Comparison of ENCODE assay signal across 13 cellular contexts in the genomic region with DNA sequence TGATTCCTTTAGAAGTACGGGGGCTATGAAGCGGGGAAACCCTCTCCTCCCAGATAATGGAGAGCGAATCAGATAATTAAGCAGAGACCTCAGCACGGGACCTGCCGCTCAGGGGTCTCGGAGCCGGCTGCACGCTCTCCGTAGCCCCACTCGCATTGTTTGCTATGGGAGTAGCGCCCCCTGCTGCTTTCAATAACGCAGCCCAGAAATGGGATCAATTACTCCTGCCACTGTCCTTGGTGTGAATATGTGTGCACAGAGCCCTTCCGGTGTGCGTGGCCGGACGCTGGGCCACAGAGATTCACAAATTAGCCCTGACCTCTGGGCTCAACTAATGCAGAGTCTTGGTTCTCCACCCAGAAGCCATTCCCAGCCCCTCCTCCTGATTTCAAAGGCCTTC.
DNase-seq lines count a peak whose midpoint lies in the region; ATAC-seq and TF ChIP-seq lines count a peak whose summit lies in the region.
"Had no signal": no experiment of that assay in that cellular context is flagged by ENCODE, and none has a peak within 500 bp of the region (broad histone marks: within the 10 kb centered on the region; RNA-seq: fewer than 3 reads in every experiment).

No MANE protein-coding gene starts in this region.

- H2AFZ ChIP-seq in GM23338, result no peak overlapping the region

- H3K9me2 ChIP-seq in GM23338 (ENCODE audit: insufficient read depth), result no peaks in the 10 kb centered on the region

- no peaks in the 10 kb centered on the region for H4K20me1 ChIP-seq in GM23338 (replicated peaks; ENCODE audit: insufficient read depth)

- H3K4me3 Mint-ChIP-seq in GM23338, result no peak overlapping the region
- H3K4me3 Mint-ChIP-seq in activated T-cell treated with anti-CD3 and anti-CD28 coated beads, Interleukin-2, amount 50 U/mL, for 24 hours, result no peak overlapping the region
- H3K4me3 Mint-ChIP-seq: T-helper 2 cell treated with Interferon-gamma antibody and Interleukin-4, amounts not matched to agents 5 μg/mL and 100 μg/mL, for 36 hours had no signal

- DNase-seq in BE2C (peak; percentile 16), GM23338 (ENCODE audit: low spot score) (peak; percentile 2), RWPE2 (ENCODE audit: low spot score) (no peak), lower lobe of right lung (no peak), ascending aorta (ENCODE audit: low spot score in 2 of 2) (no peak)
- DNase-seq in activated T-cell treated with anti-CD3 and anti-CD28 coated beads, Interleukin-2, amount 50 U/mL, for 24 hours, result no peak
- DNase-seq: Caco-2, IMR-90, NCI-H2227 treated with DMSO at 0.1 percent for 48 hours had no signal

- ATAC-seq in GM23338, result no peak
- ATAC-seq in RWPE2 (ENCODE audit: low read depth), result no peak
- no peak for ATAC-seq in lower lobe of right lung
- ATAC-seq in HG03378 (IDR thresholded peaks at IDR 0.05; ENCODE audit: unreplicated experiment), result no peak
- no peak for ATAC-seq in HG02588 (IDR thresholded peaks at IDR 0.05; ENCODE audit: unreplicated experiment)
- ATAC-seq: sciatic nerve had no signal

- intact Hi-C loops in lower lobe of right lung (cut with DNase I), result no loop called here
- intact Hi-C loops in ascending aorta (cut with DNase I), result no loop called here

- H3K36me3 ChIP-seq in BE2C, result no peaks in the 10 kb centered on the region
- no peaks in the 10 kb centered on the region for H3K36me3 ChIP-seq in GM23338 (ENCODE audit: insufficient read depth)
- H3K36me3 ChIP-seq in RWPE2 (ENCODE audit: low read depth), result no peaks in the 10 kb centered on the region
- no peaks in the 10 kb centered on the region for H3K36me3 ChIP-seq in lower lobe of right lung
- no peaks in the 10 kb centered on the region for H3K36me3 ChIP-seq in ascending aorta

- H3K36me3 Mint-ChIP-seq in GM23338 (ENCODE audit: low read depth), result peaks cover 29% of the 10 kb centered on the region
- H3K36me3 Mint-ChIP-seq in activated T-cell treated with anti-CD3 and anti-CD28 coated beads, Interleukin-2, amount 50 U/mL, for 24 hours (ENCODE audit: low read depth), result no peaks in the 10 kb centered on the region

- no peaks in the 10 kb centered on the region for H3F3A ChIP-seq in GM23338 (replicated peaks; ENCODE audit: low read depth)

- H3K27ac Mint-ChIP-seq in GM23338, result no peak overlapping the region
- H3K27ac Mint-ChIP-seq in activated T-cell treated with anti-CD3 and anti-CD28 coated beads, Interleukin-2, amount 50 U/mL, for 24 hours, result no peak overlapping the region
- H3K27ac Mint-ChIP-seq: T-helper 2 cell treated with Interferon-gamma antibody and Interleukin-4, amounts not matched to agents 5 μg/mL and 100 μg/mL, for 36 hours had no signal

- TF ChIP-seq CTCF in BE2C (IDR thresholded peaks at IDR 0.05; ENCODE audit: low read depth, low read length) (peak; percentile 27), GM23338 (conservative IDR thresholded peaks at IDR 0.05; ENCODE audit: low read depth in 2 of 2) (peak; percentile 16 to 35; a peak in 2 of 4 replicates), RWPE2 (IDR thresholded peaks at IDR 0.05; ENCODE audit: poor library complexity, severe bottlenecking) (peak; percentile 19), lower lobe of right lung (IDR thresholded peaks at IDR 0.05) (peak; percentile 15), ascending aorta (IDR thresholded peaks at IDR 0.05) (peak in 1 of 3 experiments; percentile 20)

- H3K9me3 ChIP-seq in BE2C (no peaks in the 10 kb centered on the region; the same call in 1 of the 2 replicates), RWPE2 (ENCODE audit: severe bottlenecking) (peaks cover 2% of the 10 kb centered on the region), lower lobe of right lung (no peaks in the 10 kb centered on the region), ascending aorta (no peaks in the 10 kb centered on the region)
- H3K9me3 ChIP-seq: Caco-2 had no signal

- no peak overlapping the region for H3K4me3 ChIP-seq in BE2C (ENCODE audit: low read depth, low read length)
- H3K4me3 ChIP-seq in GM23338, result no peak overlapping the region
- no peak overlapping the region for H3K4me3 ChIP-seq in RWPE2 (ENCODE audit: severe bottlenecking)
- H3K4me3 ChIP-seq in lower lobe of right lung, result no peak overlapping the region
- H3K4me3 ChIP-seq in ascending aorta, result peak overlapping the region in 1 of 2 donors; percentile 16

- H3K27me3 ChIP-seq in BE2C, result no peaks in the 10 kb centered on the region
- H3K27me3 ChIP-seq in GM23338 (ENCODE audit: insufficient read depth), result no peaks in the 10 kb centered on the region
- H3K27me3 ChIP-seq in RWPE2 (ENCODE audit: insufficient read depth, poor library complexity, severe bottlenecking), result no peaks in the 10 kb centered on the region
- no peaks in the 10 kb centered on the region for H3K27me3 ChIP-seq in lower lobe of right lung (ENCODE audit: low read depth)
- H3K27me3 ChIP-seq in ascending aorta, result no peaks in the 10 kb centered on the region

- no peaks in the 10 kb centered on the region for H3K4me1 Mint-ChIP-seq in GM23338
- H3K4me1 Mint-ChIP-seq in activated T-cell treated with anti-CD3 and anti-CD28 coated beads, Interleukin-2, amount 50 U/mL, for 24 hours (ENCODE audit: low read depth), result no peaks in the 10 kb centered on the region

- H3K27ac ChIP-seq in GM23338 (ENCODE audit: low read depth) (no peak overlapping the region), RWPE2 (ENCODE audit: poor library complexity, severe bottlenecking) (no peak overlapping the region), lower lobe of right lung (no peak overlapping the region), ascending aorta (no peak overlapping the region)

- peaks cover 6% of the 10 kb centered on the region for H3K27me3 Mint-ChIP-seq in GM23338 (ENCODE audit: insufficient read depth, low read depth, poor library complexity)
- H3K27me3 Mint-ChIP-seq in activated T-cell treated with anti-CD3 and anti-CD28 coated beads, Interleukin-2, amount 50 U/mL, for 24 hours, result no peaks in the 10 kb centered on the region

- peaks cover 35% of the 10 kb centered on the region; the same call in 2 of the 3 replicates for H3K9me3 Mint-ChIP-seq in GM23338
- H3K9me3 Mint-ChIP-seq in activated T-cell treated with anti-CD3 and anti-CD28 coated beads, Interleukin-2, amount 50 U/mL, for 24 hours, result peaks cover 3% of the 10 kb centered on the region

- H3K4me1 ChIP-seq in BE2C, result no peaks in the 10 kb centered on the region
- H3K4me1 ChIP-seq in GM23338 (ENCODE audit: insufficient read depth), result no peaks in the 10 kb centered on the region
- H3K4me1 ChIP-seq in RWPE2 (ENCODE audit: insufficient read depth, poor library complexity, severe bottlenecking), result no peaks in the 10 kb centered on the region
- H3K4me1 ChIP-seq in lower lobe of right lung, result no peaks in the 10 kb centered on the region
- no peaks in the 10 kb centered on the region for H3K4me1 ChIP-seq in ascending aorta
- H3K4me1 ChIP-seq: Caco-2 had no signal

- no peaks in the 10 kb centered on the region for H3K79me2 ChIP-seq in GM23338 (replicated peaks; ENCODE audit: insufficient read depth)

- no peak overlapping the region for H3K4me2 ChIP-seq in GM23338

TF ChIP-seq in GM23338, 12 proteins besides CTCF, POLR2A, EP300 and RAD21 (continues in another document):
- TF ChIP-seq ZNF114 (CRISPR knock-in tag; IDR thresholded peaks at IDR 0.05) (no peak), CREB1 (CRISPR knock-in tag; IDR thresholded peaks at IDR 0.05; ENCODE audit: low read depth) (no peak), ZNF331 (CRISPR knock-in tag; IDR thresholded peaks at IDR 0.05; ENCODE audit: low read depth) (no peak), POLR2AphosphoS5 (IDR thresholded peaks at IDR 0.05; ENCODE audit: low read depth) (no peak), JUNB (IDR thresholded peaks at IDR 0.05; ENCODE audit: unreplicated experiment) (no peak), STAT1 (IDR thresholded peaks at IDR 0.05; ENCODE audit: unreplicated experiment) (no peak)
- TF ChIP-seq, protein P1, sequence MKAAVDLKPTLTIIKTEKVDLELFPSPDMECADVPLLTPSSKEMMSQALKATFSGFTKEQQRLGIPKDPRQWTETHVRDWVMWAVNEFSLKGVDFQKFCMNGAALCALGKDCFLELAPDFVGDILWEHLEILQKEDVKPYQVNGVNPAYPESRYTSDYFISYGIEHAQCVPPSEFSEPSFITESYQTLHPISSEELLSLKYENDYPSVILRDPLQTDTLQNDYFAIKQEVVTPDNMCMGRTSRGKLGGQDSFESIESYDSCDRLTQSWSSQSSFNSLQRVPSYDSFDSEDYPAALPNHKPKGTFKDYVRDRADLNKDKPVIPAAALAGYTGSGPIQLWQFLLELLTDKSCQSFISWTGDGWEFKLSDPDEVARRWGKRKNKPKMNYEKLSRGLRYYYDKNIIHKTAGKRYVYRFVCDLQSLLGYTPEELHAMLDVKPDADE (IDR thresholded peaks at IDR 0.05), result no peak
- TF ChIP-seq, protein P2, sequence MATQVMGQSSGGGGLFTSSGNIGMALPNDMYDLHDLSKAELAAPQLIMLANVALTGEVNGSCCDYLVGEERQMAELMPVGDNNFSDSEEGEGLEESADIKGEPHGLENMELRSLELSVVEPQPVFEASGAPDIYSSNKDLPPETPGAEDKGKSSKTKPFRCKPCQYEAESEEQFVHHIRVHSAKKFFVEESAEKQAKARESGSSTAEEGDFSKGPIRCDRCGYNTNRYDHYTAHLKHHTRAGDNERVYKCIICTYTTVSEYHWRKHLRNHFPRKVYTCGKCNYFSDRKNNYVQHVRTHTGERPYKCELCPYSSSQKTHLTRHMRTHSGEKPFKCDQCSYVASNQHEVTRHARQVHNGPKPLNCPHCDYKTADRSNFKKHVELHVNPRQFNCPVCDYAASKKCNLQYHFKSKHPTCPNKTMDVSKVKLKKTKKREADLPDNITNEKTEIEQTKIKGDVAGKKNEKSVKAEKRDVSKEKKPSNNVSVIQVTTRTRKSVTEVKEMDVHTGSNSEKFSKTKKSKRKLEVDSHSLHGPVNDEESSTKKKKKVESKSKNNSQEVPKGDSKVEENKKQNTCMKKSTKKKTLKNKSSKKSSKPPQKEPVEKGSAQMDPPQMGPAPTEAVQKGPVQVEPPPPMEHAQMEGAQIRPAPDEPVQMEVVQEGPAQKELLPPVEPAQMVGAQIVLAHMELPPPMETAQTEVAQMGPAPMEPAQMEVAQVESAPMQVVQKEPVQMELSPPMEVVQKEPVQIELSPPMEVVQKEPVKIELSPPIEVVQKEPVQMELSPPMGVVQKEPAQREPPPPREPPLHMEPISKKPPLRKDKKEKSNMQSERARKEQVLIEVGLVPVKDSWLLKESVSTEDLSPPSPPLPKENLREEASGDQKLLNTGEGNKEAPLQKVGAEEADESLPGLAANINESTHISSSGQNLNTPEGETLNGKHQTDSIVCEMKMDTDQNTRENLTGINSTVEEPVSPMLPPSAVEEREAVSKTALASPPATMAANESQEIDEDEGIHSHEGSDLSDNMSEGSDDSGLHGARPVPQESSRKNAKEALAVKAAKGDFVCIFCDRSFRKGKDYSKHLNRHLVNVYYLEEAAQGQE (IDR thresholded peaks at IDR 0.05; ENCODE audit: unreplicated experiment), result no peak

Comparison
In these comparisons a context has a peak if more than half of its experiments do, and no peak if none do; other contexts are left out.
1. DNase-seq: peak in BE2C (single experiment) and GM23338 (single experiment); none in RWPE2 (single experiment), lower lobe of right lung (single experiment), activated T-cell treated with anti-CD3 and anti-CD28 coated beads, Interleukin-2, amount 50 U/mL, for 24 hours (single experiment) and ascending aorta (0 of 2).